In genomic region chr7:110129159-110129558, GRCh38 we compare ENCODE assay signal across 3 cellular contexts.
"Had no signal": no experiment of that assay in that cellular context is flagged by ENCODE, and none has a peak within 500 bp of the region (broad histone marks: within the 10 kb centered on the region; RNA-seq: fewer than 3 reads in every experiment).

No MANE protein-coding gene starts in this region.

- ATAC-seq: GM12878 had no signal

- DNase-seq: GDM1, GF-D8 had no signal

- H3K4me3 ChIP-seq: GM12878 had no signal
